ENCODE assay signal across 21 cellular contexts in genomic region chr2:43937269-43937820, GRCh38.
"Had no signal": no experiment of that assay in that cellular context is flagged by ENCODE, and none has a peak within 500 bp of the region (broad histone marks: within the 10 kb centered on the region; RNA-seq: fewer than 3 reads in every experiment).

No MANE protein-coding gene starts in this region.

- H3K9me3 ChIP-seq: body of pancreas, neutrophil, ovary, prostate gland, spleen, thoracic aorta, vagina had no signal

- FAIRE-seq: colon had no signal

- H3K27me3 ChIP-seq: body of pancreas, neutrophil, ovary, spleen, vagina had no signal

- ATAC-seq: activated T-cell treated with anti-CD3 and anti-CD28 coated beads, Interleukin-2, amount 50 U/mL, for 4 hours; body of pancreas; natural killer cell treated with Interleukin-12 subunit alpha and Interleukin-12 subunit beta and Interleukin-15 and Interleukin-18, amount 100 ng/mL, for 72 hours had no signal

- H3K36me3 ChIP-seq: ovary, prostate gland had no signal

- H3K27ac ChIP-seq: body of pancreas, neutrophil, ovary, prostate gland, spleen, thoracic aorta, vagina had no signal

- H3K4me1 ChIP-seq: body of pancreas, prostate gland, spleen, vagina had no signal

- DNase-seq: activated CD4-positive, alpha-beta T cell treated with anti-CD3 and anti-CD28 coated beads for 4 hours; activated CD4-positive, alpha-beta T cell treated with anti-CD3 and anti-CD28 coated beads, Interleukin-2, amount 50 U/mL, for 48 hours; activated CD4-positive, CD25-positive, alpha-beta regulatory T cell; activated CD8-positive, alpha-beta memory T cell treated with anti-CD3 and anti-CD28 coated beads, Interleukin-2, amount 50 U/mL, for 48 hours; activated naive CD4-positive, alpha-beta T cell treated with anti-CD3 and anti-CD28 coated beads for 36 hours; activated T-cell treated with anti-CD3 and anti-CD28 coated beads, Interleukin-2, amount 50 U/mL, for 4 hours; body of pancreas; caudate nucleus; effector memory CD4-positive, alpha-beta T cell; foreskin melanocyte; hippocampal formation; ovary; spleen; stimulated activated CD4-positive, alpha-beta T cell treated with anti-CD3 and anti-CD28 coated beads, Interleukin-4, amount 100 ng/mL, for 1 hour; stimulated activated naive CD4-positive, alpha-beta T cell treated with Interleukin-2 at 50 U/mL for 16 hours had no signal

- H3K4me3 ChIP-seq: body of pancreas, ovary, prostate gland, spleen, thoracic aorta, vagina had no signal
